ENCODE assay signal across 30 cellular contexts in genomic region chr9:81092057-81092456, GRCh38.
"Had no signal": no experiment of that assay in that cellular context is flagged by ENCODE, and none has a peak within 500 bp of the region (broad histone marks: within the 10 kb centered on the region; RNA-seq: fewer than 3 reads in every experiment).

No MANE protein-coding gene starts in this region.

- H3K27me3 ChIP-seq: adrenal gland, ascending aorta, esophagus muscularis mucosa, foreskin keratinocyte, heart right ventricle, left lung, neural progenitor cell, right atrium auricular region, testis, transverse colon had no signal

- DNase-seq: activated B cell treated with CpG ODN at 0.5 μM for 24 hours; activated CD4-positive, alpha-beta T cell treated with anti-CD3 and anti-CD28 coated beads for 36 hours; activated naive CD4-positive, alpha-beta T cell treated with Interleukin-2 at 50 U/mL for 16 hours; activated T-cell treated with anti-CD3 and anti-CD28 coated beads for 4 hours; activated T-cell treated with anti-CD3 and anti-CD28 coated beads, Interleukin-2, amount 50 U/mL, for 72 hours; adrenal gland; endodermal cell; foreskin keratinocyte; heart right ventricle; left lung; lower lobe of right lung; mesendoderm; natural killer cell; occipital lobe; psoas muscle; stimulated activated CD4-positive, alpha-beta T cell treated with anti-CD3 and anti-CD28 coated beads, Interleukin-15, amount 100 ng/mL, for 24 hours; stimulated activated CD4-positive, alpha-beta T cell treated with anti-CD3 and anti-CD28 coated beads, Interleukin-2, amount 100 ng/mL, for 24 hours; stimulated activated naive CD4-positive, alpha-beta T cell treated with Interleukin-2 at 50 U/mL for 16 hours; T-helper 1 cell; testis; transverse colon had no signal

- H3K9me3 ChIP-seq: ascending aorta, esophagus muscularis mucosa, lower lobe of right lung, psoas muscle, testis had no signal

- H3K36me3 Mint-ChIP-seq: activated naive CD8-positive, alpha-beta T cell; neural progenitor cell had no signal

- H2AFZ ChIP-seq: neural progenitor cell, parathyroid adenoma had no signal

- H3K4me2 ChIP-seq: neural progenitor cell had no signal

- H3K36me3 ChIP-seq: adrenal gland, ascending aorta, esophagus muscularis mucosa, heart right ventricle, left lung, lower lobe of right lung, neural progenitor cell, right atrium auricular region, transverse colon had no signal

- ATAC-seq: activated CD4-positive, alpha-beta T cell treated with anti-CD3 and anti-CD28 coated beads for 36 hours; activated T-cell treated with anti-CD3 and anti-CD28 coated beads, Interleukin-2, amount 50 U/mL, for 72 hours; foreskin keratinocyte; heart right ventricle; left lung; lower lobe of right lung; natural killer cell; psoas muscle had no signal

- H3K9me3 Mint-ChIP-seq: activated B cell treated with CpG ODN at 0.5 μM for 24 hours had no signal

- H3K27ac Mint-ChIP-seq: activated B cell treated with CpG ODN at 0.5 μM for 24 hours; activated CD4-positive, alpha-beta T cell treated with anti-CD3 and anti-CD28 coated beads for 36 hours; activated naive CD8-positive, alpha-beta T cell; activated T-cell treated with anti-CD3 and anti-CD28 coated beads, Interleukin-2, amount 50 U/mL, for 72 hours; brain; endodermal cell; natural killer cell; neural progenitor cell; T-helper 2 cell treated with Interferon-gamma antibody and Interleukin-4, amounts not matched to agents 5 μg/mL and 100 μg/mL, for 36 hours had no signal

- H3K9ac ChIP-seq: neural progenitor cell, parathyroid adenoma had no signal

- H3K27ac ChIP-seq: adrenal gland, ascending aorta, coronary artery, esophagus muscularis mucosa, foreskin keratinocyte, heart right ventricle, left lung, lower lobe of right lung, neural progenitor cell, parathyroid adenoma, psoas muscle, right atrium auricular region, testis, transverse colon had no signal

- H3K4me1 Mint-ChIP-seq: activated B cell treated with CpG ODN at 0.5 μM for 24 hours; activated CD4-positive, alpha-beta T cell treated with anti-CD3 and anti-CD28 coated beads for 36 hours; natural killer cell had no signal

- H3K4me1 ChIP-seq: ascending aorta, foreskin keratinocyte, heart right ventricle, left lung, lower lobe of right lung, parathyroid adenoma, psoas muscle, right atrium auricular region, testis, transverse colon had no signal

- H3K27me3 Mint-ChIP-seq: activated B cell treated with CpG ODN at 0.5 μM for 24 hours; activated CD4-positive, alpha-beta T cell treated with anti-CD3 and anti-CD28 coated beads for 36 hours; activated naive CD8-positive, alpha-beta T cell; brain had no signal

- H3K4me3 Mint-ChIP-seq: activated B cell treated with CpG ODN at 0.5 μM for 24 hours; activated CD4-positive, alpha-beta T cell treated with anti-CD3 and anti-CD28 coated beads for 36 hours; activated naive CD8-positive, alpha-beta T cell; activated T-cell treated with anti-CD3 and anti-CD28 coated beads, Interleukin-2, amount 50 U/mL, for 72 hours; brain; endodermal cell; natural killer cell; neural progenitor cell; T-helper 2 cell treated with Interferon-gamma antibody and Interleukin-4, amounts not matched to agents 5 μg/mL and 100 μg/mL, for 36 hours had no signal

- H3K79me2 ChIP-seq: parathyroid adenoma had no signal

- H3K4me3 ChIP-seq: adrenal gland, ascending aorta, coronary artery, esophagus muscularis mucosa, heart right ventricle, left lung, lower lobe of right lung, neural progenitor cell, psoas muscle, right atrium auricular region, testis, transverse colon had no signal
